8 cellular contexts compared by ENCODE assay signal in genomic region chr9:122991370-122991830, GRCh38. TPM values are rescaled to one million over a fixed set of nuclear protein-coding genes. Genes with fewer than 3 reads are reported as not detected.
A peak's percentile ranks its signal among the peaks of the same experiment; 100 is the strongest.
DNase-seq lines count a peak whose midpoint lies in the region; ATAC-seq and TF ChIP-seq lines count a peak whose summit lies in the region.

No MANE protein-coding gene starts in this region.

- peak; percentile 2 for DNase-seq in activated CD8-positive, alpha-beta memory T cell treated with anti-CD3 and anti-CD28 coated beads, Interleukin-2, amount 50 U/mL, for 24 hours (ENCODE audit: extremely low read depth)
- DNase-seq in activated CD8-positive, alpha-beta memory T cell treated with anti-CD3 and anti-CD28 coated beads for 24 hours = no peak
- peak; percentile 37 to 53 for DNase-seq in activated CD4-positive, alpha-beta T cell treated with anti-CD3 and anti-CD28 coated beads for 4 hours
- peak; percentile 74 for DNase-seq in epidermal melanocyte (ENCODE audit: insufficient read length, low spot score)
- DNase-seq in natural killer cell = no peak
- no peak for DNase-seq in type B pancreatic cell (ENCODE audit: extremely low spot score, unreplicated experiment)

- H3K36me3 ChIP-seq in Loucy (ENCODE audit: insufficient read depth, low read length) = peaks cover 35% of the 10 kb centered on the region

- no peaks in the 10 kb centered on the region for H3K27me3 ChIP-seq in Loucy (ENCODE audit: insufficient read depth, low read length, poor library complexity, severe bottlenecking)

- no peaks in the 10 kb centered on the region for H3K4me1 ChIP-seq in Loucy (ENCODE audit: insufficient read depth, low read length, poor library complexity, severe bottlenecking)

- H3K27ac Mint-ChIP-seq in natural killer cell = no peak overlapping the region
- H3K27ac Mint-ChIP-seq in type B pancreatic cell = no peak overlapping the region

- no peaks in the 10 kb centered on the region for H3K79me2 ChIP-seq in Loucy (ENCODE audit: insufficient read depth, low read length)

- no peak overlapping the region for H3K4me2 ChIP-seq in Loucy (ENCODE audit: low read depth, low read length, poor library complexity, severe bottlenecking)

- H3K27me3 Mint-ChIP-seq in natural killer cell (ENCODE audit: low read depth in 2 of 2) (no peaks in the 10 kb centered on the region), type B pancreatic cell (no peaks in the 10 kb centered on the region)

- no peaks in the 10 kb centered on the region for H4K20me1 ChIP-seq in Loucy (ENCODE audit: insufficient read depth, low read length, poor library complexity, severe bottlenecking)

- ATAC-seq in natural killer cell (peak; percentile 69 to 85 (median 73)), HG02623 (IDR thresholded peaks at IDR 0.05; ENCODE audit: unreplicated experiment) (no peak)

- intact Hi-C loops in natural killer cell (cut with micrococcal nuclease) = loop anchor here (1.0 to 5.0 kb wide), 3 partner anchors 87 to 526 kb away; partner anchors contain the start of gene RC3H2

- H3K36me3 Mint-ChIP-seq in natural killer cell (no peaks in the 10 kb centered on the region), type B pancreatic cell (peaks cover 5% of the 10 kb centered on the region)

- no peak overlapping the region for H3K4me3 ChIP-seq in Loucy (ENCODE audit: low read length, poor library complexity, severe bottlenecking)

- H3K4me1 Mint-ChIP-seq in natural killer cell (peaks cover 6% of the 10 kb centered on the region in 2 donors), type B pancreatic cell (ENCODE audit: unreplicated experiment) (no peaks in the 10 kb centered on the region)

- no peaks in the 10 kb centered on the region for H3K9me2 ChIP-seq in Loucy (replicated peaks; ENCODE audit: low read depth, low read length)

- H3K9me3 ChIP-seq in Loucy (ENCODE audit: insufficient read depth, low read depth, low read length) = no peaks in the 10 kb centered on the region

- H3F3A ChIP-seq in Loucy (ENCODE audit: low read depth) = no peaks in the 10 kb centered on the region

- H3K4me3 Mint-ChIP-seq in natural killer cell (no peak overlapping the region), type B pancreatic cell (no peak overlapping the region)

- no peaks in the 10 kb centered on the region for H3K9me3 Mint-ChIP-seq in natural killer cell
- H3K9me3 Mint-ChIP-seq in type B pancreatic cell = no peaks in the 10 kb centered on the region

- H3K9ac ChIP-seq in Loucy (ENCODE audit: low read depth, low read length, poor library complexity, severe bottlenecking) = no peak overlapping the region

- TF ChIP-seq CTCF in Loucy (conservative IDR thresholded peaks at IDR 0.05; ENCODE audit: low read length) = peak; percentile 82
- peak; percentile 72 for TF ChIP-seq CTCF in natural killer cell (IDR thresholded peaks at IDR 0.05)
- TF ChIP-seq CTCF in type B pancreatic cell (conservative IDR thresholded peaks at IDR 0.05) = peak; percentile 85

- no peak overlapping the region for H2AFZ ChIP-seq in Loucy (ENCODE audit: low read length)

RNA-seq across cellular contexts. Expression of gene GPR21, which starts 42.1 kb away (rescaled TPM):
- total RNA-seq in natural killer cell (1 to 10 TPM in 1 of 3 donors, not detected in 2; 1.9 TPM), type B pancreatic cell (ENCODE audit: low replicate concordance) (0.46 and 1.1 TPM in 2 replicates)

RNA-seq across cellular contexts. Expression of gene RABGAP1, which starts 50.6 kb away (rescaled TPM):
- total RNA-seq in natural killer cell (10 to 100 TPM; 37.4 to 49.2 (median 43.0) TPM), type B pancreatic cell (ENCODE audit: low replicate concordance) (68.4 and 72.7 TPM in 2 replicates)

Comparison
In these comparisons a context has a peak if more than half of its experiments do, and no peak if none do; other contexts are left out.
1. DNase-seq: peak in activated CD8-positive, alpha-beta memory T cell treated with anti-CD3 and anti-CD28 coated beads, Interleukin-2, amount 50 U/mL, for 24 hours (single experiment), activated CD4-positive, alpha-beta T cell treated with anti-CD3 and anti-CD28 coated beads for 4 hours (2 of 2) and epidermal melanocyte (single experiment); none in activated CD8-positive, alpha-beta memory T cell treated with anti-CD3 and anti-CD28 coated beads for 24 hours (single experiment), natural killer cell (single experiment) and type B pancreatic cell (single experiment).
2. Peak in every context shown above with its lines, with median percentiles within 50 percentile points of each other: CTCF ChIP-seq.